16 cellular contexts compared by ENCODE assay signal in genomic region chr5:34697308-34698108, GRCh38. TPM values are rescaled to one million over a fixed set of nuclear protein-coding genes. Genes with fewer than 3 reads are reported as not detected.
A peak's percentile ranks its signal among the peaks of the same experiment; 100 is the strongest.
DNase-seq lines count a peak whose midpoint lies in the region; ATAC-seq and TF ChIP-seq lines count a peak whose summit lies in the region.
"Had no signal": no experiment of that assay in that cellular context is flagged by ENCODE, and none has a peak within 500 bp of the region (broad histone marks: within the 10 kb centered on the region; RNA-seq: fewer than 3 reads in every experiment).

No MANE protein-coding gene starts in this region.

- H2AFZ ChIP-seq in GM23338 (no peak overlapping the region), MM.1S (ENCODE audit: low read length) (no peak overlapping the region)

- peak overlapping the region; percentile 35; the same call in 1 of the 2 replicates for H3K4me2 ChIP-seq in GM23338
- no peak overlapping the region for H3K4me2 ChIP-seq in MM.1S (ENCODE audit: low read depth, low read length)
- H3K4me2 ChIP-seq: BLaER1 had no signal

- no peak for TF ChIP-seq CTCF in GM23338 (conservative IDR thresholded peaks at IDR 0.05; ENCODE audit: low read depth in 2 of 2)
- no peak for TF ChIP-seq CTCF in HEK293 (tag by site-specific recombination; IDR thresholded peaks at IDR 0.05)
- TF ChIP-seq CTCF in WTC11 (IDR thresholded peaks at IDR 0.05): no peak
- TF ChIP-seq CTCF in mesothelial cell of epicardium (IDR thresholded peaks at IDR 0.05; ENCODE audit: unreplicated experiment): no peak
- no peak for TF ChIP-seq CTCF in MM.1S (IDR thresholded peaks at IDR 0.05; ENCODE audit: low read length)

- H3K4me3 Mint-ChIP-seq in GM23338 (no peak overlapping the region), WTC11 (no peak overlapping the region), mesothelial cell of epicardium (no peak overlapping the region)
- H3K4me3 Mint-ChIP-seq: B cell; CD4-positive, CD25-positive, alpha-beta regulatory T cell; CD8-positive, alpha-beta T cell had no signal

- peaks cover 59% of the 10 kb centered on the region for H3K4me1 ChIP-seq in GM23338 (ENCODE audit: insufficient read depth)
- H3K4me1 ChIP-seq in HEK293 (ENCODE audit: control insufficient read depth, insufficient read depth, low read length): 0 out of 2 replicates have a peak, but pooled peaks cover 2% of the 10 kb centered on the region
- H3K4me1 ChIP-seq in MM.1S (ENCODE audit: low read length): no peaks in the 10 kb centered on the region

- POLR2A ChIA-PET in HEK293 (lab: Yijun Ruan, JAX) (interaction anchor here (1.6 kb wide), 1 partner anchor 10 kb away, joined by 3 read pairs; no protein-coding TSS in a partner anchor), WTC11 (lab: Charles Lee) (interaction anchor here (0.8 kb wide), 1 partner anchor 40 kb away, joined by 5 read pairs; no protein-coding TSS in a partner anchor)

- H3K36me3 Mint-ChIP-seq in GM23338 (ENCODE audit: low read depth): peaks cover 18% of the 10 kb centered on the region
- H3K36me3 Mint-ChIP-seq in WTC11: peaks cover 5% of the 10 kb centered on the region; the same call in 1 of the 2 replicates
- H3K36me3 Mint-ChIP-seq in mesothelial cell of epicardium: peaks cover 1% of the 10 kb centered on the region
- H3K36me3 Mint-ChIP-seq: CD4-positive, CD25-positive, alpha-beta regulatory T cell; CD8-positive, alpha-beta T cell had no signal

- DNase-seq in GM23338 (ENCODE audit: low spot score) (no peak), WTC11 (ENCODE audit: low spot score) (no peak), mesothelial cell of epicardium (ENCODE audit: low spot score in 2 of 2, unreplicated experiment in 2 of 2) (no peak), MM.1S (no peak), hypothalamus (lab: John Stamatoyannopoulos, UW) (no peak)
- DNase-seq: Caco-2; CD4-positive, CD25-positive, alpha-beta regulatory T cell; CD8-positive, alpha-beta T cell; DMS153; DND-41; H7; HCEC 1CT had no signal

- no peaks in the 10 kb centered on the region; the same call in 1 of the 2 replicates for H4K20me1 ChIP-seq in GM23338 (replicated peaks; ENCODE audit: insufficient read depth)
- no peaks in the 10 kb centered on the region for H4K20me1 ChIP-seq in MM.1S (ENCODE audit: insufficient read depth, low read length)
- H4K20me1 ChIP-seq: BLaER1 had no signal

- H3K4me1 Mint-ChIP-seq in GM23338 (peaks cover 69% of the 10 kb centered on the region), WTC11 (peaks cover 80% of the 10 kb centered on the region), mesothelial cell of epicardium (peaks cover 48% of the 10 kb centered on the region)

- H3K36me3 ChIP-seq in GM23338 (ENCODE audit: insufficient read depth) (0 out of 2 replicates have a peak, but pooled peaks cover 4% of the 10 kb centered on the region), HEK293 (ENCODE audit: control insufficient read depth in 2 of 2, insufficient read depth in 1 of 2, low read length in 2 of 2) (peaks cover 6% of the 10 kb centered on the region in 2 experiments; a peak in 2 of 3 replicates), MM.1S (replicated peaks; ENCODE audit: insufficient read depth, low read length) (no peaks in the 10 kb centered on the region)

- H3K9ac ChIP-seq in MM.1S (ENCODE audit: low read length): no peak overlapping the region
- H3K9ac ChIP-seq: BLaER1 had no signal

- no peaks in the 10 kb centered on the region for H3K27me3 ChIP-seq in GM23338 (ENCODE audit: insufficient read depth)
- no peaks in the 10 kb centered on the region for H3K27me3 ChIP-seq in MM.1S (replicated peaks; ENCODE audit: insufficient read depth, low read length)
- H3K27me3 ChIP-seq: BLaER1 had no signal

- H3K27me3 Mint-ChIP-seq in GM23338 (ENCODE audit: insufficient read depth, low read depth, poor library complexity): peaks cover 9% of the 10 kb centered on the region
- no peaks in the 10 kb centered on the region for H3K27me3 Mint-ChIP-seq in WTC11 (ENCODE audit: low read depth)
- no peaks in the 10 kb centered on the region for H3K27me3 Mint-ChIP-seq in mesothelial cell of epicardium (ENCODE audit: low read depth)
- H3K27me3 Mint-ChIP-seq: B cell; CD4-positive, CD25-positive, alpha-beta regulatory T cell had no signal

- no peaks in the 10 kb centered on the region for H3K9me2 ChIP-seq in GM23338 (ENCODE audit: insufficient read depth)
- no peaks in the 10 kb centered on the region for H3K9me2 ChIP-seq in MM.1S (replicated peaks; ENCODE audit: insufficient read depth, low read length)

- H3K9me3 ChIP-seq in HEK293 (ENCODE audit: control insufficient read depth, insufficient read depth, low read depth, low read length): no peaks in the 10 kb centered on the region
- H3K9me3 ChIP-seq in MM.1S (replicated peaks; ENCODE audit: insufficient read depth, low read length): no peaks in the 10 kb centered on the region
- H3K9me3 ChIP-seq: BLaER1, Caco-2 had no signal

- H3K27ac Mint-ChIP-seq in GM23338 (no peak overlapping the region), WTC11 (0 out of 2 replicates have a peak overlapping the region, but pooled peaks have one; percentile 55), mesothelial cell of epicardium (peak overlapping the region; percentile 28)
- H3K27ac Mint-ChIP-seq: B cell; CD8-positive, alpha-beta T cell had no signal

- H3K27ac ChIP-seq in GM23338 (ENCODE audit: low read depth) (0 out of 2 replicates have a peak overlapping the region, but pooled peaks have one; percentile 1), HEK293 (ENCODE audit: extremely low read depth, low read depth, low read length) (no peak overlapping the region), MM.1S (ENCODE audit: low read length) (no peak overlapping the region)
- H3K27ac ChIP-seq: BLaER1, C4-2B had no signal

- peaks cover 11% of the 10 kb centered on the region; the same call in 1 of the 2 replicates for H3F3A ChIP-seq in GM23338 (replicated peaks; ENCODE audit: low read depth)
- H3F3A ChIP-seq in MM.1S (ENCODE audit: insufficient read depth, low read length): no peaks in the 10 kb centered on the region

- no peak overlapping the region for H3K4me3 ChIP-seq in GM23338
- H3K4me3 ChIP-seq in HEK293 (ENCODE audit: low read depth, low read length): no peak overlapping the region
- H3K4me3 ChIP-seq in MM.1S (ENCODE audit: low read length): no peak overlapping the region
- H3K4me3 ChIP-seq: BLaER1 had no signal

- no peak for ATAC-seq in GM23338
- no peak for ATAC-seq in WTC11
- ATAC-seq: CD8-positive, alpha-beta T cell had no signal

- CTCF ChIA-PET in HEK293 (lab: Yijun Ruan, JAX) (interaction anchor here (0.6 to 1.8 kb wide), 3 partner anchors 11 to 211 kb away, joined by 3 to 7 read pairs (median 4); no protein-coding TSS in a partner anchor), WTC11 (lab: Charles Lee) (no interaction called here)

- H3K9me3 Mint-ChIP-seq in GM23338: no peaks in the 10 kb centered on the region
- H3K9me3 Mint-ChIP-seq in WTC11: no peaks in the 10 kb centered on the region
- H3K9me3 Mint-ChIP-seq in mesothelial cell of epicardium: no peaks in the 10 kb centered on the region
- H3K9me3 Mint-ChIP-seq: CD8-positive, alpha-beta T cell had no signal

- peaks cover 92% of the 10 kb centered on the region for H3K79me2 ChIP-seq in GM23338 (replicated peaks; ENCODE audit: insufficient read depth)
- H3K79me2 ChIP-seq in MM.1S (ENCODE audit: low read length): no peaks in the 10 kb centered on the region

TF ChIP-seq in GM23338, 12 proteins besides CTCF, POLR2A, EP300 and RAD21 (continues in another document):
- TF ChIP-seq EZH2phosphoT487 (IDR thresholded peaks at IDR 0.05; ENCODE audit: unreplicated experiment): no peak
- no peak for TF ChIP-seq CREB1 (CRISPR knock-in tag; IDR thresholded peaks at IDR 0.05; ENCODE audit: low read depth)

TF ChIP-seq in HEK293, 187 proteins besides CTCF, POLR2A, EP300 and RAD21 (continues in another document):
- TF ChIP-seq ELK4 (IDR thresholded peaks at IDR 0.05; ENCODE audit: borderline replicate concordance, low read depth, low read length) (no peak), ZNF354C (tag by site-specific recombination; IDR thresholded peaks at IDR 0.05; ENCODE audit: borderline replicate concordance, low read depth) (no peak)

TF ChIP-seq in WTC11, 78 proteins besides CTCF, POLR2A, EP300 and RAD21 (continues in another document):
- no peak for TF ChIP-seq ZNF512 (CRISPR knock-in tag; IDR thresholded peaks at IDR 0.05; ENCODE audit: borderline replicate concordance)
- TF ChIP-seq PREB (CRISPR knock-in tag; IDR thresholded peaks at IDR 0.05; ENCODE audit: borderline replicate concordance): no peak
- TF ChIP-seq ZNF121 (CRISPR knock-in tag; IDR thresholded peaks at IDR 0.05): no peak
- TF ChIP-seq SMAD4 (CRISPR knock-in tag; IDR thresholded peaks at IDR 0.05): no peak
- TF ChIP-seq MYBL2 (CRISPR knock-in tag; IDR thresholded peaks at IDR 0.05): no peak
- no peak for TF ChIP-seq HMGA2 (CRISPR knock-in tag; IDR thresholded peaks at IDR 0.05)
- TF ChIP-seq NFYB (CRISPR knock-in tag; conservative IDR thresholded peaks at IDR 0.05; ENCODE audit: low read depth): no peak

RNA-seq across cellular contexts. Expression of gene RAI14, which starts 41.4 kb away (rescaled TPM):
- total RNA-seq in GM23338 (2014; rRNA removed; shearing (Covaris generic)): 90.3 and 95.8 TPM in 2 replicates
- 46.7 and 58.8 TPM in 2 replicates for polyA plus RNA-seq in GM23338 (2016; fragmentation: Nextera tagmentation; extraction: Ambion mirVana)
- total RNA-seq in WTC11 (2021) (157 to 185 TPM (median 173 TPM) in 3 replicates), mesothelial cell of epicardium (117 to 134 TPM (median 120 TPM) in 3 replicates)
- total RNA-seq: CD8-positive, alpha-beta T cell had no signal
- polyA plus RNA-seq: CD4-positive, CD25-positive, alpha-beta regulatory T cell had no signal
